In the genomic region with DNA sequence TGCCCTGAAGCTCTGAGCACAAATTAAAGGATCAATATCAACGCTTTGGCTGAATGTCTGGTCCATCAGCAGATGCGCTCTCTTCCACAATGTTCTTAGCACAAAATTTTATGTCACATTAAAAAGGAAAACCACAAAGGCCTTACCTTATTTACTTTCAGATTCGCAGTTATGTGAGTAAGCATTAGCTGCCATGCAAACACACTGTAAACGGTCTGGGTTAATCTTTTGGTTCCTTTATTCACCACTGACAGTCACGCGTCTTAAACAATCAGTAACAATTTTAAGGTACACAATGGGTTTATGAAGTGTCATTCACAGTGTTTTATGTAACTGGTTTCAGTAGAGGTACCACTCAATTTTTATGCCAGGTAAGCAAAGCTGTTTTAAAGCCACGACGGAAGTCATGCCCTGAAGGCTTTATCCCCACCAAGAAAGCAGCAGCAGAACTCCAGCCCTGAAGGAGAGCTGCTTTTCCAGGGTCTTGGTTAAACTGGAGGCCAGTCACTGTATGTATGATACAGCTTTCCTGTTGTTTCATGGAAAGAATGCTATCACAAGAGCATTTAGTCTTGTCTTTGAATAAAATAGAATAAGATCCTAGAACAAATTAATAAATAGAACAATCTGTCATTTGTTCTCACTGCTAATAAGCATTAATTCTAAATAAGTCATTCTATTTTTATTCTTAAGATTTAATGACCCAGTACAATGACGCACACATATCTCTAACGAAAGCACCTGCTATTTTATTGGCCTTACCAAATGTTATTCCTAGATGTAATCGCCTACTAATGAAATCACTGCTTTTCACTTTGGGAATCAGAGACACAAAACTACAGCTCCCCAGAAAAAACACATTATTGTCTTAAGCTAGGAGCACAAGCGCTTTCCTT, we compare ENCODE assay signal across 13 cellular contexts.
DNase-seq lines count a peak whose midpoint lies in the region; ATAC-seq, FAIRE-seq and TF ChIP-seq lines count a peak whose summit lies in the region.
"Had no signal": no experiment of that assay in that cellular context is flagged by ENCODE, and none has a peak within 500 bp of the region (broad histone marks: within the 10 kb centered on the region; RNA-seq: fewer than 3 reads in every experiment).

No MANE protein-coding gene starts in this region.

- H3K9ac ChIP-seq in MM.1S (ENCODE audit: low read length) = peak overlapping the region; percentile 1; the same call in 1 of the 2 replicates

- H3K27ac Mint-ChIP-seq in activated CD4-positive, alpha-beta memory T cell treated with anti-CD3 and anti-CD28 coated beads for 36 hours = peak overlapping the region; percentile 20
- no peak overlapping the region for H3K27ac Mint-ChIP-seq in activated T-cell treated with anti-CD3 and anti-CD28 coated beads, Interleukin-2, amount 50 U/mL, for 24 hours
- H3K27ac Mint-ChIP-seq: CD14-positive monocyte had no signal

- no peak overlapping the region for H2AFZ ChIP-seq in MM.1S (ENCODE audit: low read length)

- intact Hi-C loops in activated CD4-positive, alpha-beta memory T cell treated with anti-CD3 and anti-CD28 coated beads for 36 hours (cut with micrococcal nuclease) = no loop called here

- peak overlapping the region; percentile 59; the same call in 1 of the 2 replicates for H3K27ac ChIP-seq in MM.1S (ENCODE audit: low read length)
- H3K27ac ChIP-seq: colonic mucosa had no signal

- H3K79me2 ChIP-seq in MM.1S (ENCODE audit: low read length) = peaks cover 8% of the 10 kb centered on the region; the same call in 1 of the 2 replicates

- POLR2A ChIA-PET in activated CD4-positive, alpha-beta memory T cell treated with anti-CD3 and anti-CD28 coated beads for 36 hours (lab: Charles Lee) = no interaction called here

- peak; percentile 79 for ATAC-seq in GM21526 (IDR thresholded peaks at IDR 0.05; ENCODE audit: low FRiP score, unreplicated experiment)

- H3K4me1 Mint-ChIP-seq in activated CD4-positive, alpha-beta memory T cell treated with anti-CD3 and anti-CD28 coated beads for 36 hours (ENCODE audit: low read depth) = peaks cover 12% of the 10 kb centered on the region
- peaks cover 26% of the 10 kb centered on the region for H3K4me1 Mint-ChIP-seq in activated T-cell treated with anti-CD3 and anti-CD28 coated beads, Interleukin-2, amount 50 U/mL, for 24 hours (ENCODE audit: low read depth)
- H3K4me1 Mint-ChIP-seq: CD14-positive monocyte had no signal

- no peaks in the 10 kb centered on the region for H3K36me3 ChIP-seq in MM.1S (replicated peaks; ENCODE audit: insufficient read depth, low read length)
- H3K36me3 ChIP-seq: colonic mucosa, transverse colon had no signal

- no peaks in the 10 kb centered on the region for H4K20me1 ChIP-seq in MM.1S (ENCODE audit: insufficient read depth, low read length)

- peaks cover 5% of the 10 kb centered on the region; the same call in 1 of the 2 replicates for H3K4me1 ChIP-seq in MM.1S (ENCODE audit: low read length)
- H3K4me1 ChIP-seq: colonic mucosa had no signal

- peak overlapping the region; percentile 5; the same call in 1 of the 2 replicates for H3K4me3 ChIP-seq in MM.1S (ENCODE audit: low read length)
- H3K4me3 ChIP-seq: colonic mucosa, transverse colon had no signal

- H3K27me3 ChIP-seq in MM.1S (replicated peaks; ENCODE audit: insufficient read depth, low read length) = no peaks in the 10 kb centered on the region
- H3K27me3 ChIP-seq: colonic mucosa, transverse colon had no signal

- H3K4me3 Mint-ChIP-seq in activated CD4-positive, alpha-beta memory T cell treated with anti-CD3 and anti-CD28 coated beads for 36 hours = no peak overlapping the region
- no peak overlapping the region for H3K4me3 Mint-ChIP-seq in activated T-cell treated with anti-CD3 and anti-CD28 coated beads, Interleukin-2, amount 50 U/mL, for 24 hours
- H3K4me3 Mint-ChIP-seq: CD14-positive monocyte had no signal

- FAIRE-seq in D721Med (lab: Jason Lieb, UNC) = peak; percentile 67
- FAIRE-seq: GM19239 had no signal

- H3K4me2 ChIP-seq in MM.1S (ENCODE audit: low read depth, low read length) = peak overlapping the region; percentile 37; the same call in 1 of the 2 replicates

- H3K9me3 ChIP-seq in MM.1S (replicated peaks; ENCODE audit: insufficient read depth, low read length) = no peaks in the 10 kb centered on the region
- H3K9me3 ChIP-seq: colonic mucosa, transverse colon had no signal

- DNase-seq in D721Med (ENCODE audit: insufficient read length, low spot score) (no peak), MM.1S (peak; percentile 80), HUDEP-2 (lab: John Stamatoyannopoulos, UW; ENCODE audit: unreplicated experiment in 76 of 76) (no peak), iPS-NIHi7 (ENCODE audit: extremely low spot score) (no peak)
- DNase-seq in activated CD4-positive, alpha-beta memory T cell treated with anti-CD3 and anti-CD28 coated beads for 36 hours = no peak
- DNase-seq in activated T-cell treated with anti-CD3 and anti-CD28 coated beads, Interleukin-2, amount 50 U/mL, for 24 hours = no peak
- no peak for DNase-seq in activated CD4-positive, alpha-beta T cell treated with anti-CD3 and anti-CD28 coated beads, Interleukin-2, amount 50 U/mL, for 4 hours
- DNase-seq: colonic mucosa, NCI-H1694, transverse colon had no signal

- no peaks in the 10 kb centered on the region for H3K27me3 Mint-ChIP-seq in activated CD4-positive, alpha-beta memory T cell treated with anti-CD3 and anti-CD28 coated beads for 36 hours
- H3K27me3 Mint-ChIP-seq in activated T-cell treated with anti-CD3 and anti-CD28 coated beads, Interleukin-2, amount 50 U/mL, for 24 hours = no peaks in the 10 kb centered on the region

- H3F3A ChIP-seq in MM.1S (ENCODE audit: insufficient read depth, low read length) = peaks cover 13% of the 10 kb centered on the region

- CTCF ChIA-PET in activated CD4-positive, alpha-beta memory T cell treated with anti-CD3 and anti-CD28 coated beads for 36 hours (lab: Charles Lee) = interaction anchor here (1.0 to 2.7 kb wide), 3 partner anchors 9 to 235 kb away, joined by 3 to 6 read pairs (median 5); no protein-coding TSS in a partner anchor

- H3K36me3 Mint-ChIP-seq in activated CD4-positive, alpha-beta memory T cell treated with anti-CD3 and anti-CD28 coated beads for 36 hours = peaks cover 10% of the 10 kb centered on the region
- peaks cover 48% of the 10 kb centered on the region for H3K36me3 Mint-ChIP-seq in activated T-cell treated with anti-CD3 and anti-CD28 coated beads, Interleukin-2, amount 50 U/mL, for 24 hours (ENCODE audit: low read depth)

- H3K9me3 Mint-ChIP-seq in activated CD4-positive, alpha-beta memory T cell treated with anti-CD3 and anti-CD28 coated beads for 36 hours = no peaks in the 10 kb centered on the region
- no peaks in the 10 kb centered on the region for H3K9me3 Mint-ChIP-seq in activated T-cell treated with anti-CD3 and anti-CD28 coated beads, Interleukin-2, amount 50 U/mL, for 24 hours
- H3K9me3 Mint-ChIP-seq: CD14-positive monocyte had no signal

- no peak for TF ChIP-seq CTCF in D721Med (IDR thresholded peaks at IDR 0.05; ENCODE audit: insufficient read depth, missing control alignments)
- no peak for TF ChIP-seq CTCF in MM.1S (IDR thresholded peaks at IDR 0.05; ENCODE audit: low read length)

- H3K9me2 ChIP-seq in MM.1S (replicated peaks; ENCODE audit: insufficient read depth, low read length) = no peaks in the 10 kb centered on the region
